ENCODE assay signal across 27 cellular contexts in genomic region chr17:79052131-79052530, GRCh38. TPM values are rescaled to one million over a fixed set of nuclear protein-coding genes. Genes with fewer than 3 reads are reported as not detected.
"Had no signal": no experiment of that assay in that cellular context is flagged by ENCODE, and none has a peak within 500 bp of the region (broad histone marks: within the 10 kb centered on the region; RNA-seq: fewer than 3 reads in every experiment).

No MANE protein-coding gene starts in this region.

- DNase-seq: naive thymus-derived CD4-positive, alpha-beta T cell; natural killer cell; occipital lobe; ovary; posterior cingulate gyrus; psoas muscle; right lobe of liver; stimulated activated CD4-positive, alpha-beta T cell treated with anti-CD3 and anti-CD28 coated beads, Interleukin-15, amount 100 ng/mL, for 24 hours; stimulated activated CD4-positive, alpha-beta T cell treated with anti-CD3 and anti-CD28 coated beads, Interleukin-2, amount 100 ng/mL, for 24 hours; stimulated activated CD4-positive, alpha-beta T cell treated with anti-CD3 and anti-CD28 coated beads, Interleukin-2, amount 100 ng/mL, for 48 hours; stimulated activated CD4-positive, alpha-beta T cell treated with anti-CD3 and anti-CD28 coated beads, Interleukin-4, amount 100 ng/mL, for 24 hours; stimulated activated naive B cell treated with anti-CD40 and anti-IgM and Interleukin-4, amounts not matched to agents 10 μg/mL and 1 μg/mL and 100 μg/mL, for 72 hours; stimulated activated naive CD4-positive, alpha-beta T cell treated with Interleukin-2 at 50 U/mL for 16 hours; stomach; thyroid gland; trophoblast cell; upper lobe of left lung; uterus had no signal

- ATAC-seq: naive thymus-derived CD4-positive, alpha-beta T cell; natural killer cell; psoas muscle; right cardiac atrium; right lobe of liver; stimulated activated effector memory CD8-positive, alpha-beta T cell treated with anti-CD3 and anti-CD28 coated beads, Interleukin-12 subunit alpha, Interleukin-12 subunit beta, amount 100 ng/mL, for 72 hours; stimulated activated naive B cell treated with anti-CD40 and anti-IgM and Interleukin-4, amounts not matched to agents 10 μg/mL and 1 μg/mL and 100 μg/mL, for 72 hours had no signal

- H3K4me1 ChIP-seq: parathyroid adenoma, psoas muscle, right lobe of liver, sigmoid colon, upper lobe of left lung, uterus had no signal

- H3K27me3 ChIP-seq: ovary, right lobe of liver, sigmoid colon, thyroid gland, tibial nerve, upper lobe of left lung, uterus had no signal

- H3K27ac ChIP-seq: neural progenitor cell, ovary, parathyroid adenoma, psoas muscle, right lobe of liver, sigmoid colon, skin epidermis, stomach, thyroid gland, tibial nerve, upper lobe of left lung, uterus had no signal

- H3K9ac ChIP-seq: neural progenitor cell, parathyroid adenoma had no signal

- H3K79me2 ChIP-seq: parathyroid adenoma had no signal

- H3K4me2 ChIP-seq: neural progenitor cell, smooth muscle cell had no signal

- H3K4me3 ChIP-seq: neural progenitor cell, ovary, psoas muscle, right lobe of liver, sigmoid colon, skin epidermis, smooth muscle cell, stomach, thoracic aorta, thyroid gland, tibial nerve, upper lobe of left lung, uterus had no signal

- H3K9me3 ChIP-seq: ovary, right lobe of liver, thoracic aorta, thyroid gland, uterus had no signal

- H3K36me3 ChIP-seq: neural progenitor cell, ovary, right lobe of liver, thyroid gland, uterus had no signal

- H2AFZ ChIP-seq: neural progenitor cell, parathyroid adenoma had no signal

RNA-seq across cellular contexts. Expression of gene C1QTNF1, which starts 28.2 kb away (rescaled TPM):
- polyA plus RNA-seq: naive thymus-derived CD4-positive, alpha-beta T cell had no signal
